ENCODE assay signal across 16 cellular contexts in genomic region chr11:109071712-109072524, GRCh38.
DNase-seq lines count a peak whose midpoint lies in the region; ATAC-seq and TF ChIP-seq lines count a peak whose summit lies in the region.
"Had no signal": no experiment of that assay in that cellular context is flagged by ENCODE, and none has a peak within 500 bp of the region (broad histone marks: within the 10 kb centered on the region; RNA-seq: fewer than 3 reads in every experiment).

No MANE protein-coding gene starts in this region.

- ATAC-seq in heart right ventricle (peak; percentile 64 to 96 (median 88)), GM23338 (no peak), HG03460 (IDR thresholded peaks at IDR 0.05; ENCODE audit: unreplicated experiment) (no peak)
- ATAC-seq: effector memory CD8-positive, alpha-beta T cell had no signal

- peak; percentile 4 for DNase-seq in MM.1S
- peak; percentile 91 for DNase-seq in MCF 10A (ENCODE audit: unreplicated experiment)
- DNase-seq in heart right ventricle: peak in 1 of 2 donors; percentile 31
- DNase-seq in superior temporal gyrus (ENCODE audit: extremely low spot score): peak; percentile 35
- no peak for DNase-seq in H9
- DNase-seq in GM23338 (ENCODE audit: low spot score): no peak
- DNase-seq in head of caudate nucleus: no peak
- DNase-seq: activated CD8-positive, alpha-beta memory T cell treated with anti-CD3 and anti-CD28 coated beads, Interleukin-2, amount 50 U/mL, for 48 hours; activated naive CD8-positive, alpha-beta T cell treated with anti-CD3 and anti-CD28 coated beads, Interleukin-2, amount 10 ng/mL, durations not matched to agents 7 days and 5 days; effector memory CD8-positive, alpha-beta T cell; GOT3; NCI-H1092 treated with DMSO at 0.1 percent for 48 hours; NCI-H524; retina; SHP77 treated with DMSO at 0.1 percent for 48 hours had no signal

- no peak overlapping the region for H2AFZ ChIP-seq in MM.1S (ENCODE audit: low read length)
- no peak overlapping the region for H2AFZ ChIP-seq in H9 (ENCODE audit: low read length)
- no peak overlapping the region for H2AFZ ChIP-seq in GM23338

- H2BK20ac ChIP-seq in H9 (ENCODE audit: low read depth, low read length, poor library complexity, severe bottlenecking): no peak overlapping the region

- no peak overlapping the region for H2BK12ac ChIP-seq in H9 (ENCODE audit: insufficient read length, low read depth, low read length)

- no peak overlapping the region for H4K91ac ChIP-seq in H9 (ENCODE audit: insufficient read length, low read depth, low read length)

- no TSS peak for BruUV-seq in MCF 10A (replicated peaks; lab: Mats Ljungman, UMichigan)

- H3K9ac ChIP-seq in MM.1S (ENCODE audit: low read length): no peak overlapping the region
- no peak overlapping the region for H3K9ac ChIP-seq in H9 (ENCODE audit: extremely low read depth, insufficient read length, low read length)

- no peak overlapping the region for H3K4ac ChIP-seq in H9 (ENCODE audit: low read depth, low read length)

- no peaks in the 10 kb centered on the region for H3K9me3 ChIP-seq in MM.1S (replicated peaks; ENCODE audit: insufficient read depth, low read length)
- peaks cover 0 to 15% (median 0%) of the 10 kb centered on the region in 11 donors for H3K9me3 ChIP-seq in heart right ventricle
- no peaks in the 10 kb centered on the region for H3K9me3 ChIP-seq in H9 (ENCODE audit: control insufficient read depth, low read depth, low read length)

- H4K20me1 ChIP-seq in MM.1S (ENCODE audit: insufficient read depth, low read length) (no peaks in the 10 kb centered on the region), H9 (ENCODE audit: control insufficient read depth, insufficient read depth, insufficient read length) (no peaks in the 10 kb centered on the region), GM23338 (replicated peaks; ENCODE audit: insufficient read depth) (no peaks in the 10 kb centered on the region)

- H3K18ac ChIP-seq in H9 (ENCODE audit: insufficient read length, low read depth, low read length): no peak overlapping the region

- H3K56ac ChIP-seq in H9 (ENCODE audit: insufficient read length, low read depth, low read length): no peak overlapping the region

- H3K79me2 ChIP-seq in MM.1S (ENCODE audit: low read length): no peaks in the 10 kb centered on the region
- H3K79me2 ChIP-seq in H9 (ENCODE audit: insufficient read depth, low read length): no peaks in the 10 kb centered on the region
- no peaks in the 10 kb centered on the region for H3K79me2 ChIP-seq in GM23338 (replicated peaks; ENCODE audit: insufficient read depth)

- H3K27ac Mint-ChIP-seq in MCF 10A (ENCODE audit: low read depth, unreplicated experiment) (peak overlapping the region; percentile 54), H9 (no peak overlapping the region), GM23338 (no peak overlapping the region)
- H3K27ac Mint-ChIP-seq: activated naive CD8-positive, alpha-beta T cell treated with anti-CD3 and anti-CD28 coated beads, Interleukin-2, amount 10 ng/mL, durations not matched to agents 7 days and 5 days; effector memory CD8-positive, alpha-beta T cell had no signal

- H3T11ph ChIP-seq in H9 (ENCODE audit: low read length): no peak overlapping the region

- H3K9me3 Mint-ChIP-seq in MCF 10A (ENCODE audit: unreplicated experiment): peaks cover 6% of the 10 kb centered on the region
- peaks cover 3 to 6% of the 10 kb centered on the region in 2 experiments; a peak in 3 of 5 replicates for H3K9me3 Mint-ChIP-seq in H9
- peaks cover 8% of the 10 kb centered on the region for H3K9me3 Mint-ChIP-seq in GM23338

- H3K27ac ChIP-seq in MM.1S (ENCODE audit: low read length): no peak overlapping the region
- H3K27ac ChIP-seq in heart right ventricle: peak overlapping the region in 9 of 10 donors; percentile 26 to 72 (median 56)
- H3K27ac ChIP-seq in H9 (ENCODE audit: insufficient read length, low read depth, low read length): no peak overlapping the region
- H3K27ac ChIP-seq in GM23338 (ENCODE audit: low read depth): no peak overlapping the region

- no peaks in the 10 kb centered on the region for H3K79me1 ChIP-seq in H9 (ENCODE audit: insufficient read depth, low read depth, low read length, poor library complexity, severe bottlenecking)

- no peak overlapping the region for H2BK5ac ChIP-seq in H9 (ENCODE audit: insufficient read length, low read length)

- no peak overlapping the region for H4K5ac ChIP-seq in H9 (ENCODE audit: insufficient read length, low read depth, low read length)

- H3K4me1 ChIP-seq in MM.1S (ENCODE audit: low read length) (peaks cover 18% of the 10 kb centered on the region), heart right ventricle (peaks cover 0 to 31% (median 17%) of the 10 kb centered on the region in 9 donors), H9 (ENCODE audit: insufficient read depth, low read length) (no peaks in the 10 kb centered on the region), GM23338 (ENCODE audit: insufficient read depth) (no peaks in the 10 kb centered on the region)

- no peaks in the 10 kb centered on the region for H3K23me2 ChIP-seq in H9 (ENCODE audit: insufficient read length, low read depth, low read length, poor library complexity, severe bottlenecking)

- TF ChIP-seq CTCF in MM.1S (IDR thresholded peaks at IDR 0.05; ENCODE audit: low read length): no peak
- no peak for TF ChIP-seq CTCF in MCF 10A (IDR thresholded peaks at IDR 0.05; ENCODE audit: unreplicated experiment)
- no peak for TF ChIP-seq CTCF in heart right ventricle (IDR thresholded peaks at IDR 0.05)
- no peak for TF ChIP-seq CTCF in H9 (conservative IDR thresholded peaks at IDR 0.05)
- TF ChIP-seq CTCF in GM23338 (conservative IDR thresholded peaks at IDR 0.05; ENCODE audit: low read depth in 2 of 2): no peak

- 14 to 15% methylated on average over 5 of the region's 5 CpGs for WGBS in heart right ventricle, 2 donors
- WGBS in H9 (ENCODE audit: extremely low coverage, insufficient read length, low lambda C conversion rate): no CpG with 5 or more reads among the region's 5 CpGs

- POLR2A ChIA-PET in MCF 10A (lab: Yijun Ruan, JAX): interaction anchor here (0.7 to 1.7 kb wide), 6 partner anchors 20 to 172 kb away, joined by 3 to 4 read pairs (median 3); no protein-coding TSS in a partner anchor

- H3K4me2 ChIP-seq in MM.1S (ENCODE audit: low read depth, low read length): no peak overlapping the region
- H3K4me2 ChIP-seq in H9 (ENCODE audit: insufficient read depth, insufficient read length, low read length): no peak overlapping the region
- H3K4me2 ChIP-seq in GM23338: no peak overlapping the region

- H3K27me3 Mint-ChIP-seq in MCF 10A (ENCODE audit: insufficient read depth, unreplicated experiment) (no peaks in the 10 kb centered on the region), H9 (ENCODE audit: low read depth) (no peaks in the 10 kb centered on the region; the same call in 1 of the 2 replicates), GM23338 (ENCODE audit: insufficient read depth, low read depth, poor library complexity) (no peaks in the 10 kb centered on the region)
- H3K27me3 Mint-ChIP-seq: effector memory CD8-positive, alpha-beta T cell had no signal

- H3K9me2 ChIP-seq in MM.1S (replicated peaks; ENCODE audit: insufficient read depth, low read length): no peaks in the 10 kb centered on the region
- 0 out of 2 replicates have a peak, but pooled peaks cover 4% of the 10 kb centered on the region for H3K9me2 ChIP-seq in GM23338 (ENCODE audit: insufficient read depth)

- H2BK120ac ChIP-seq in H9 (ENCODE audit: low read depth, low read length, poor library complexity, severe bottlenecking): no peak overlapping the region

- no peak overlapping the region for H4K8ac ChIP-seq in H9 (replicated peaks; ENCODE audit: insufficient read length, low read depth, low read length)

- H3K4me3 Mint-ChIP-seq in MCF 10A (ENCODE audit: unreplicated experiment): peak overlapping the region; percentile 29
- H3K4me3 Mint-ChIP-seq in H9: no peak overlapping the region
- no peak overlapping the region for H3K4me3 Mint-ChIP-seq in GM23338
- H3K4me3 Mint-ChIP-seq: activated naive CD8-positive, alpha-beta T cell treated with anti-CD3 and anti-CD28 coated beads, Interleukin-2, amount 10 ng/mL, durations not matched to agents 7 days and 5 days; effector memory CD8-positive, alpha-beta T cell had no signal

- H3F3A ChIP-seq in MM.1S (ENCODE audit: insufficient read depth, low read length) (no peaks in the 10 kb centered on the region), GM23338 (replicated peaks; ENCODE audit: low read depth) (no peaks in the 10 kb centered on the region)

- CTCF ChIA-PET in MCF 10A (lab: Yijun Ruan, JAX): no interaction called here

- no peak overlapping the region for H2BK15ac ChIP-seq in H9 (ENCODE audit: low read depth, low read length)

- intact Hi-C loops in MCF 10A (cut with micrococcal nuclease) (no loop called here), heart right ventricle (cut with DNase I) (loop anchor here in 4 of 10 donors (1.0 to 5.0 kb wide), 3 partner anchors 95 to 105 kb away; no protein-coding TSS in a partner anchor), head of caudate nucleus (cut with DNase I) (no loop called here)

- H3K23ac ChIP-seq in H9 (ENCODE audit: insufficient read length, low read depth, low read length): no peak overlapping the region

- H3K4me1 Mint-ChIP-seq in MCF 10A (ENCODE audit: insufficient read depth, unreplicated experiment): peaks cover 35% of the 10 kb centered on the region
- H3K4me1 Mint-ChIP-seq in H9: no peaks in the 10 kb centered on the region
- no peaks in the 10 kb centered on the region for H3K4me1 Mint-ChIP-seq in GM23338
- H3K4me1 Mint-ChIP-seq: activated naive CD8-positive, alpha-beta T cell treated with anti-CD3 and anti-CD28 coated beads, Interleukin-2, amount 10 ng/mL, durations not matched to agents 7 days and 5 days had no signal

- H3K27me3 ChIP-seq in MM.1S (replicated peaks; ENCODE audit: insufficient read depth, low read length): no peaks in the 10 kb centered on the region
- H3K27me3 ChIP-seq in heart right ventricle: no peaks in the 10 kb centered on the region
- H3K27me3 ChIP-seq in H9 (ENCODE audit: insufficient read depth, low read length): no peaks in the 10 kb centered on the region
- H3K27me3 ChIP-seq in GM23338 (ENCODE audit: insufficient read depth): no peaks in the 10 kb centered on the region

- no peak overlapping the region for H3K14ac ChIP-seq in H9 (ENCODE audit: insufficient read depth, low read length)

- H3K36me3 Mint-ChIP-seq in MCF 10A (ENCODE audit: insufficient read depth, unreplicated experiment) (peaks cover 4% of the 10 kb centered on the region), H9 (ENCODE audit: insufficient read depth in 1 of 3, low read depth in 3 of 3) (peaks cover 0 to 8% (median 0%) of the 10 kb centered on the region in 3 experiments; a peak in 1 of 7 replicates), GM23338 (ENCODE audit: low read depth) (no peaks in the 10 kb centered on the region)

- no peak overlapping the region for H2AK5ac ChIP-seq in H9 (ENCODE audit: insufficient read length, low read length)

- H3K4me3 ChIP-seq in MM.1S (ENCODE audit: low read length): no peak overlapping the region
- no peak overlapping the region for H3K4me3 ChIP-seq in heart right ventricle
- no peak overlapping the region for H3K4me3 ChIP-seq in GM23338

- H3K36me3 ChIP-seq in MM.1S (replicated peaks; ENCODE audit: insufficient read depth, low read length): no peaks in the 10 kb centered on the region
- H3K36me3 ChIP-seq in heart right ventricle: no peaks in the 10 kb centered on the region
- no peaks in the 10 kb centered on the region for H3K36me3 ChIP-seq in GM23338 (ENCODE audit: insufficient read depth)

TF ChIP-seq in GM23338, 12 proteins besides CTCF, POLR2A, EP300 and RAD21 (continues in another document):
- no peak for TF ChIP-seq EZH2 (IDR thresholded peaks at IDR 0.05; ENCODE audit: low read depth, unreplicated experiment)

Comparison
In these comparisons a context has a peak if more than half of its experiments do, and no peak if none do; other contexts are left out.
1. DNase-seq: peak in MM.1S (single experiment), MCF 10A (single experiment) and superior temporal gyrus (single experiment); none in H9 (single experiment), GM23338 (single experiment) and head of caudate nucleus (0 of 42).
2. H3K27ac ChIP-seq: peak in heart right ventricle (9 of 10); none in MM.1S (single experiment), H9 (single experiment) and GM23338 (single experiment).
3. ATAC-seq: peak in heart right ventricle (8 of 8); none in GM23338 (single experiment) and HG03460 (single experiment).